3 cellular contexts compared by ENCODE assay signal in the genomic region with DNA sequence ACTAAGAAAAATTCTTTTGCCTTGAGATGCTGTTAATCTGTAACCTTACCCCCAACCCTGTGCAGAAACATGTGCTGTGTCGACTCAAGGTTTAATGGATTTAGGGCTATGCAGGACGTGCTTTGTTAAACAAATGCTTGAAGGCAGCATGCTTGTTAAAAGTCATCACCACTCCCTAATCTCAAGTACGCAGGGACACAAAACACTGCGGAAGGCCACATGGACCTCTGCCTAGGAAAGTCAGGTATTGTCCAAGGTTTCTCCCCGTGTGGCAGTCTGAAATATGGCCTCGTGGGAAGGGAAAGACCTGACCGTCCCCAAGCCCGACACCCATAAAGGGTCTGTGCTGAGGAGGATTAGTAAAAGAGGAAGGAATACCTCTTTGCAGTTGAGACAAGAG. TPM values are rescaled to one million over a fixed set of nuclear protein-coding genes. Genes with fewer than 3 reads are reported as not detected.
"Had no signal": no experiment of that assay in that cellular context is flagged by ENCODE, and none has a peak within 500 bp of the region (broad histone marks: within the 10 kb centered on the region; RNA-seq: fewer than 3 reads in every experiment).

No MANE protein-coding gene starts in this region.

RNA-seq across cellular contexts. Expression of a gene that starts 18.8 kb away (rescaled TPM):
- total RNA-seq: SJCRH30 had no signal

RNA-seq across cellular contexts. Expression of a gene that starts 54.4 kb away (rescaled TPM):
- total RNA-seq: OCI-LY7, RPMI7951 had no signal
